In the genomic region with DNA sequence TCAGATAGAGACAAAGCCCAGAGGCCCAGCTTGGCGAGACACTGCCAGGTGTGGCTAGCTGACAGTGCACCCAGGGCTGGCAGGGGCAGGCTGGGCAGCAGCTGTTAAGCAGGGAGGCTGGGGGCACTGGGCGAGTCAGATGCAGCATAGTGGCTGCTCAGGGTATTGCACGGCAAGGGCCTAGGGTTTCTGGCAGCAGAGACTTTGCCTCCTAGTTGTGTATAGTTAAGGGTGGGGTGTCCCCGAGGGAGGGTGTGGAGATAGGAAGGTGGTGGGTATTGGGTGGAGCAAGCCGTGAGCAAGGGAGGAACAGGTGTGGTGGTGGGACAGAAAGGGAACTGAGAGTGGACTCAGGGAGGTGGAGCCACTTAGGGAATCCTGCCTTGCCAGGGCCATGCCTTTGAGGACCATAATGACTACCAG, we compare ENCODE assay signal across 10 cellular contexts.
DNase-seq lines count a peak whose midpoint lies in the region; ATAC-seq, FAIRE-seq and TF ChIP-seq lines count a peak whose summit lies in the region.
"Had no signal": no experiment of that assay in that cellular context is flagged by ENCODE, and none has a peak within 500 bp of the region (broad histone marks: within the 10 kb centered on the region; RNA-seq: fewer than 3 reads in every experiment).

No MANE protein-coding gene starts in this region.

- H3K27ac ChIP-seq in osteoblast (ENCODE audit: low read depth, low read length), result no peak overlapping the region
- H3K27ac ChIP-seq: prostate gland had no signal

- peak overlapping the region; percentile 43 for H3K27ac Mint-ChIP-seq in activated naive CD8-positive, alpha-beta T cell treated with anti-CD3 and anti-CD28 coated beads, Interleukin-2, amount 10 ng/mL, durations not matched to agents 7 days and 5 days

- FAIRE-seq in HTR-8/SVneo (lab: Jason Lieb, UNC), result no peak

- H3K79me2 ChIP-seq in osteoblast (ENCODE audit: insufficient read depth, low read length), result no peaks in the 10 kb centered on the region

- no peaks in the 10 kb centered on the region for H3K36me3 ChIP-seq in osteoblast (ENCODE audit: insufficient read depth, low read length)
- H3K36me3 ChIP-seq: prostate gland had no signal

- H4K20me1 ChIP-seq in osteoblast (ENCODE audit: insufficient read depth, low read length), result no peaks in the 10 kb centered on the region

- H3K4me1 ChIP-seq in osteoblast (ENCODE audit: insufficient read depth, low read length), result no peaks in the 10 kb centered on the region

- peak; percentile 27 for TF ChIP-seq CTCF in osteoblast (IDR thresholded peaks at IDR 0.05; ENCODE audit: extremely low read depth, low read depth, low read length)

- H3K27me3 ChIP-seq in osteoblast (ENCODE audit: insufficient read depth, low read length), result peaks cover 16% of the 10 kb centered on the region

- H3K4me1 Mint-ChIP-seq in activated naive CD8-positive, alpha-beta T cell treated with anti-CD3 and anti-CD28 coated beads, Interleukin-2, amount 10 ng/mL, durations not matched to agents 7 days and 5 days, result peaks cover 14% of the 10 kb centered on the region

- ATAC-seq in HG02870 (IDR thresholded peaks at IDR 0.05; ENCODE audit: unreplicated experiment), result peak; percentile 43
- ATAC-seq in activated naive CD8-positive, alpha-beta T cell treated with anti-CD3 and anti-CD28 coated beads, Interleukin-2, amount 10 ng/mL, durations not matched to agents 7 days and 5 days (ENCODE audit: low read depth), result peak; percentile 55
- ATAC-seq: T-cell had no signal

- no peak overlapping the region for H3K4me3 ChIP-seq in osteoblast (ENCODE audit: insufficient read depth, low read length)
- H3K4me3 ChIP-seq: prostate gland had no signal

- no peak overlapping the region for H3K4me3 Mint-ChIP-seq in activated naive CD8-positive, alpha-beta T cell treated with anti-CD3 and anti-CD28 coated beads, Interleukin-2, amount 10 ng/mL, durations not matched to agents 7 days and 5 days
- H3K4me3 Mint-ChIP-seq: T-cell had no signal

- DNase-seq in DMS 273 (lab: John Stamatoyannopoulos, UW; ENCODE audit: unreplicated experiment), result peak; percentile 68
- no peak for DNase-seq in DMS 273 treated with DMSO at 0.1 percent for 48 hours (lab: John Stamatoyannopoulos, UW)
- DNase-seq in activated naive CD8-positive, alpha-beta T cell treated with anti-CD3 and anti-CD28 coated beads, Interleukin-2, amount 10 ng/mL, durations not matched to agents 7 days and 5 days, result peak; percentile 45
- peak; percentile 73 for DNase-seq in osteoblast (ENCODE audit: insufficient read length, low spot score, missing footprints)
- DNase-seq in HTR-8/SVneo (ENCODE audit: insufficient read length, low spot score), result no peak
- DNase-seq in H4 (ENCODE audit: low spot score), result no peak
- DNase-seq in kidney glomerular epithelial cell (lab: John Stamatoyannopoulos, UW), result no peak

- H3K27me3 Mint-ChIP-seq in activated naive CD8-positive, alpha-beta T cell treated with anti-CD3 and anti-CD28 coated beads, Interleukin-2, amount 10 ng/mL, durations not matched to agents 7 days and 5 days, result peaks cover 21% of the 10 kb centered on the region
- H3K27me3 Mint-ChIP-seq: T-cell had no signal

- H3K4me2 ChIP-seq in osteoblast (ENCODE audit: insufficient read depth, low read length), result no peak overlapping the region

- H3K9me3 Mint-ChIP-seq in activated naive CD8-positive, alpha-beta T cell treated with anti-CD3 and anti-CD28 coated beads, Interleukin-2, amount 10 ng/mL, durations not matched to agents 7 days and 5 days, result no peaks in the 10 kb centered on the region
- H3K9me3 Mint-ChIP-seq: T-cell had no signal

- H2AFZ ChIP-seq in osteoblast (ENCODE audit: low read length), result no peak overlapping the region

- no peaks in the 10 kb centered on the region for H3K36me3 Mint-ChIP-seq in activated naive CD8-positive, alpha-beta T cell treated with anti-CD3 and anti-CD28 coated beads, Interleukin-2, amount 10 ng/mL, durations not matched to agents 7 days and 5 days
- H3K36me3 Mint-ChIP-seq: T-cell had no signal

- H3K9me3 ChIP-seq in osteoblast (ENCODE audit: low read depth, low read length), result no peaks in the 10 kb centered on the region
- H3K9me3 ChIP-seq: prostate gland had no signal

- POLR2A ChIA-PET in activated naive CD8-positive, alpha-beta T cell treated with anti-CD3 and anti-CD28 coated beads, Interleukin-2, amount 10 ng/mL, durations not matched to agents 7 days and 5 days (lab: Charles Lee), result no interaction called here

Comparison
In these comparisons a context has a peak if more than half of its experiments do, and no peak if none do; other contexts are left out.
1. DNase-seq: peak in DMS 273 (single experiment), activated naive CD8-positive, alpha-beta T cell treated with anti-CD3 and anti-CD28 coated beads, Interleukin-2, amount 10 ng/mL, durations not matched to agents 7 days and 5 days (single experiment) and osteoblast (single experiment); none in DMS 273 treated with DMSO at 0.1 percent for 48 hours (single experiment), HTR-8/SVneo (single experiment), H4 (single experiment) and kidney glomerular epithelial cell (single experiment).